In the genomic region with DNA sequence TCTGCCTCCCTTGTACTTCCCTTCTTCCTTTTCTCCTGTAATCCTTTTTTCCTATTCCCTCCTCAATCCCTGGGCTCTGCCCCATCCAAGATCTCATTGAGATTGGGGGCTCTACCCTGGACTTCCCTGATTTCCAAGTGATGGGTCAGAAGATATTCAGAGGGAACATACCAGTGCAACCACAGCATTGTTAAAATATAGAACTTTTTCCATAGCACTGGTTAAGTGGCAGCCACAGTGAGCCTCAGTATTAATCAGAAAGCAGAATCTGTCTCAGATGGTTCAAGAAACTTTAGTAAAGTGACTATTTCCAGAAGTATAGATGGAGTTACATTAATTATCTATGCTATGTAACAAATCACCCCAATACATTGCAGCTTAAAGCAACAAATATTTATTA, we compare ENCODE assay signal across 21 cellular contexts. TPM values are rescaled to one million over a fixed set of nuclear protein-coding genes. Genes with fewer than 3 reads are reported as not detected.
DNase-seq lines count a peak whose midpoint lies in the region; ATAC-seq and TF ChIP-seq lines count a peak whose summit lies in the region.
"Had no signal": no experiment of that assay in that cellular context is flagged by ENCODE, and none has a peak within 500 bp of the region (broad histone marks: within the 10 kb centered on the region; RNA-seq: fewer than 3 reads in every experiment).

No MANE protein-coding gene starts in this region.

- H3K27me3 ChIP-seq in fibroblast of lung (ENCODE audit: control insufficient read depth, insufficient read depth, low read length): no peaks in the 10 kb centered on the region
- H3K27me3 ChIP-seq in thoracic aorta (replicated peaks; ENCODE audit: insufficient read depth): no peaks in the 10 kb centered on the region
- H3K27me3 ChIP-seq in endodermal cell (ENCODE audit: control insufficient read depth, insufficient read depth, low read length, poor library complexity, severe bottlenecking): no peaks in the 10 kb centered on the region
- H3K27me3 ChIP-seq: adrenal gland had no signal

- H3K9me3 ChIP-seq in fibroblast of lung (ENCODE audit: control insufficient read depth, insufficient read depth, low read depth, low read length) (no peaks in the 10 kb centered on the region), thoracic aorta (no peaks in the 10 kb centered on the region), endodermal cell (ENCODE audit: control insufficient read depth, low read length) (no peaks in the 10 kb centered on the region)
- H3K9me3 ChIP-seq: adrenal gland, gastroesophageal sphincter had no signal

- no peaks in the 10 kb centered on the region for H3K36me3 ChIP-seq in fibroblast of lung (ENCODE audit: control insufficient read depth, insufficient read depth, low read length)
- H3K36me3 ChIP-seq in thoracic aorta: no peaks in the 10 kb centered on the region
- no peaks in the 10 kb centered on the region for H3K36me3 ChIP-seq in endodermal cell (ENCODE audit: control insufficient read depth, insufficient read depth, low read length)
- H3K36me3 ChIP-seq: adrenal gland, gastroesophageal sphincter had no signal

- CTCF ChIA-PET in activated naive CD4-positive, alpha-beta T cell treated with anti-CD3 and anti-CD28 coated beads, Interleukin-2, amount 10 ng/mL, durations not matched to agents 7 days and 5 days (lab: Charles Lee): interaction anchor here (1.4 kb wide), 1 partner anchor 183 kb away, joined by 3 read pairs; no protein-coding TSS in a partner anchor
- CTCF ChIA-PET in T-cell (lab: Charles Lee): no interaction called here

- H2AFZ ChIP-seq in fibroblast of lung (ENCODE audit: low read length): no peak overlapping the region

- TF ChIP-seq CTCF in fibroblast of lung (conservative IDR thresholded peaks at IDR 0.05 in 1 of 2, IDR thresholded peaks at IDR 0.05 in 1 of 2; ENCODE audit: low read depth in 1 of 2, low read length in 2 of 2): no peak
- TF ChIP-seq CTCF in thoracic aorta (IDR thresholded peaks at IDR 0.05): no peak
- no peak for TF ChIP-seq CTCF in endodermal cell (conservative IDR thresholded peaks at IDR 0.05)

- no peak overlapping the region for H3K9ac ChIP-seq in fibroblast of lung (ENCODE audit: insufficient read depth, low read length)
- no peak overlapping the region for H3K9ac ChIP-seq in endodermal cell (ENCODE audit: extremely low read depth, low read length, poor library complexity, severe bottlenecking)

- H3K4me1 ChIP-seq in fibroblast of lung (ENCODE audit: control insufficient read depth, extremely low read depth, insufficient read depth, low read length): peaks cover 12% of the 10 kb centered on the region
- H3K4me1 ChIP-seq in thoracic aorta (ENCODE audit: control insufficient read depth in 1 of 2, low read depth in 2 of 2): peaks cover 9 to 22% of the 10 kb centered on the region in 2 donors
- H3K4me1 ChIP-seq in endodermal cell (ENCODE audit: control insufficient read depth, insufficient read depth, low read length): no peaks in the 10 kb centered on the region
- H3K4me1 ChIP-seq: adrenal gland had no signal

- DNase-seq in activated naive CD4-positive, alpha-beta T cell treated with anti-CD3 and anti-CD28 coated beads, Interleukin-2, amount 10 ng/mL, durations not matched to agents 7 days and 5 days: no peak
- DNase-seq in T-cell (no peak), fibroblast of lung (ENCODE audit: low read depth in 2 of 2) (peak in 1 of 2 donors; percentile 24), thoracic aorta (ENCODE audit: low spot score) (no peak), endodermal cell (no peak)
- DNase-seq: activated CD8-positive, alpha-beta memory T cell treated with anti-CD3 and anti-CD28 coated beads, Interleukin-2, amount 50 U/mL, for 4 hours; naive B cell; NCI-H1436 treated with DMSO at 0.1 percent for 48 hours; NCI-H345; stimulated activated CD4-positive, alpha-beta T cell treated with anti-CD3 and anti-CD28 coated beads, Interleukin-12 subunit alpha, Interleukin-12 subunit beta, amount 100 ng/mL, for 4 hours; stimulated activated naive B cell treated with anti-CD40 and anti-IgM and Interleukin-4, amounts not matched to agents 10 μg/mL and 1 μg/mL and 100 μg/mL, for 72 hours; T-helper 17 cell had no signal

- H3K79me2 ChIP-seq in fibroblast of lung (ENCODE audit: control insufficient read depth, insufficient read depth, low read length): no peaks in the 10 kb centered on the region

- ATAC-seq in T-cell (replicated peaks in 1 of 4) (no peak), thoracic aorta (ENCODE audit: insufficient number of reproducible peaks, low FRiP score, low read depth) (no peak), GM21515 (IDR thresholded peaks at IDR 0.05; ENCODE audit: unreplicated experiment) (no peak), HG02798 (IDR thresholded peaks at IDR 0.05; ENCODE audit: poor library complexity, unreplicated experiment) (no peak)
- ATAC-seq: T-helper 17 cell had no signal

- no peaks in the 10 kb centered on the region for H3K9me3 Mint-ChIP-seq in activated naive CD4-positive, alpha-beta T cell treated with anti-CD3 and anti-CD28 coated beads, Interleukin-2, amount 50 U/mL, for 24 hours
- H3K9me3 Mint-ChIP-seq in activated naive CD4-positive, alpha-beta T cell treated with anti-CD3 and anti-CD28 coated beads, Interleukin-2, amount 10 ng/mL, durations not matched to agents 7 days and 5 days: no peaks in the 10 kb centered on the region
- no peaks in the 10 kb centered on the region for H3K9me3 Mint-ChIP-seq in T-cell
- no peaks in the 10 kb centered on the region for H3K9me3 Mint-ChIP-seq in endodermal cell
- H3K9me3 Mint-ChIP-seq: stimulated activated naive B cell treated with anti-CD40 and anti-IgM and Interleukin-4, amounts not matched to agents 10 μg/mL and 1 μg/mL and 100 μg/mL, for 72 hours had no signal

- H3K4me1 Mint-ChIP-seq in activated naive CD4-positive, alpha-beta T cell treated with anti-CD3 and anti-CD28 coated beads, Interleukin-2, amount 50 U/mL, for 24 hours: peaks cover 4% of the 10 kb centered on the region
- H3K4me1 Mint-ChIP-seq in activated naive CD4-positive, alpha-beta T cell treated with anti-CD3 and anti-CD28 coated beads, Interleukin-2, amount 10 ng/mL, durations not matched to agents 7 days and 5 days: peaks cover 12% of the 10 kb centered on the region
- peaks cover 12 to 17% (median 14%) of the 10 kb centered on the region in 3 donors for H3K4me1 Mint-ChIP-seq in T-cell
- peaks cover 8% of the 10 kb centered on the region for H3K4me1 Mint-ChIP-seq in endodermal cell
- H3K4me1 Mint-ChIP-seq: naive B cell had no signal

- no peak overlapping the region for H3K4me3 Mint-ChIP-seq in activated naive CD4-positive, alpha-beta T cell treated with anti-CD3 and anti-CD28 coated beads, Interleukin-2, amount 50 U/mL, for 24 hours
- no peak overlapping the region for H3K4me3 Mint-ChIP-seq in activated naive CD4-positive, alpha-beta T cell treated with anti-CD3 and anti-CD28 coated beads, Interleukin-2, amount 10 ng/mL, durations not matched to agents 7 days and 5 days
- H3K4me3 Mint-ChIP-seq in T-cell (no peak overlapping the region), endodermal cell (no peak overlapping the region)
- H3K4me3 Mint-ChIP-seq: naive B cell; stimulated activated naive B cell treated with anti-CD40 and anti-IgM and Interleukin-4, amounts not matched to agents 10 μg/mL and 1 μg/mL and 100 μg/mL, for 72 hours; T-helper 17 cell had no signal

- peak overlapping the region; percentile 15 for H3K27ac Mint-ChIP-seq in activated naive CD4-positive, alpha-beta T cell treated with anti-CD3 and anti-CD28 coated beads, Interleukin-2, amount 50 U/mL, for 24 hours
- H3K27ac Mint-ChIP-seq in activated naive CD4-positive, alpha-beta T cell treated with anti-CD3 and anti-CD28 coated beads, Interleukin-2, amount 10 ng/mL, durations not matched to agents 7 days and 5 days: no peak overlapping the region
- peak overlapping the region; percentile 85 to 88 for H3K27ac Mint-ChIP-seq in T-cell
- no peak overlapping the region for H3K27ac Mint-ChIP-seq in endodermal cell
- H3K27ac Mint-ChIP-seq: naive B cell; progenitor cell of endocrine pancreas; stimulated activated naive B cell treated with anti-CD40 and anti-IgM and Interleukin-4, amounts not matched to agents 10 μg/mL and 1 μg/mL and 100 μg/mL, for 72 hours; T-helper 17 cell had no signal

- H4K20me1 ChIP-seq in fibroblast of lung (ENCODE audit: control insufficient read depth, extremely low read depth, insufficient read depth, low read length): no peaks in the 10 kb centered on the region

- peak overlapping the region; percentile 9 for H3K4me2 ChIP-seq in fibroblast of lung (ENCODE audit: extremely low read depth, insufficient read depth, low read length)

- POLR2A ChIA-PET in T-cell (lab: Charles Lee): no interaction called here

- no peak overlapping the region for H3K4me3 ChIP-seq in fibroblast of lung (replicated peaks in 1 of 4; ENCODE audit: control extremely low read depth in 1 of 4, insufficient read depth in 1 of 4, low read depth in 3 of 4, low read length in 4 of 4)
- H3K4me3 ChIP-seq in thoracic aorta: no peak overlapping the region
- no peak overlapping the region for H3K4me3 ChIP-seq in endodermal cell (ENCODE audit: low read length)
- H3K4me3 ChIP-seq: adrenal gland, gastroesophageal sphincter had no signal

- H3K27me3 Mint-ChIP-seq in activated naive CD4-positive, alpha-beta T cell treated with anti-CD3 and anti-CD28 coated beads, Interleukin-2, amount 50 U/mL, for 24 hours: peaks cover 1% of the 10 kb centered on the region
- peaks cover 13% of the 10 kb centered on the region for H3K27me3 Mint-ChIP-seq in activated naive CD4-positive, alpha-beta T cell treated with anti-CD3 and anti-CD28 coated beads, Interleukin-2, amount 10 ng/mL, durations not matched to agents 7 days and 5 days
- H3K27me3 Mint-ChIP-seq in T-cell: peaks cover 0 to 4% of the 10 kb centered on the region in 2 donors
- H3K27me3 Mint-ChIP-seq in endodermal cell (ENCODE audit: insufficient read depth): peaks cover 13% of the 10 kb centered on the region

- H3K27ac ChIP-seq in fibroblast of lung (ENCODE audit: insufficient read depth, low read length): peak overlapping the region; percentile 65
- peak overlapping the region; percentile 52 to 66 for H3K27ac ChIP-seq in thoracic aorta
- no peak overlapping the region for H3K27ac ChIP-seq in endodermal cell (ENCODE audit: low read depth, low read length)
- H3K27ac ChIP-seq: adrenal gland had no signal

- no peaks in the 10 kb centered on the region for H3K36me3 Mint-ChIP-seq in activated naive CD4-positive, alpha-beta T cell treated with anti-CD3 and anti-CD28 coated beads, Interleukin-2, amount 50 U/mL, for 24 hours
- H3K36me3 Mint-ChIP-seq in activated naive CD4-positive, alpha-beta T cell treated with anti-CD3 and anti-CD28 coated beads, Interleukin-2, amount 10 ng/mL, durations not matched to agents 7 days and 5 days: no peaks in the 10 kb centered on the region
- H3K36me3 Mint-ChIP-seq in T-cell (no peaks in the 10 kb centered on the region), endodermal cell (ENCODE audit: low read depth) (no peaks in the 10 kb centered on the region)
- H3K36me3 Mint-ChIP-seq: naive B cell; stimulated activated naive B cell treated with anti-CD40 and anti-IgM and Interleukin-4, amounts not matched to agents 10 μg/mL and 1 μg/mL and 100 μg/mL, for 72 hours had no signal

RNA-seq across cellular contexts. Expression of gene SCN10A, which starts 18.7 kb away (rescaled TPM):
- total RNA-seq in T-cell (not detected), fibroblast of lung (not detected in 2 replicates), thoracic aorta (not detected), endodermal cell (not detected)
- not detected in 2 replicates for polyA plus RNA-seq in fibroblast of lung
- not detected in 2 replicates for polyA plus RNA-seq in fibroblast of lung (2012)
- not detected in 2 replicates for polyA minus RNA-seq in fibroblast of lung (ENCODE audit: low replicate concordance)
- polyA plus RNA-seq in endodermal cell (2013, experiment 1 of 2): not detected
- polyA plus RNA-seq in endodermal cell (2013, experiment 2 of 2): not detected
- total RNA-seq: adrenal gland, H4, lower leg skin, progenitor cell of endocrine pancreas, T-helper 17 cell, urinary bladder had no signal
- polyA plus RNA-seq: adrenal gland, urinary bladder had no signal

Comparison
In these comparisons a context has a peak if more than half of its experiments do, and no peak if none do; other contexts are left out.
1. H3K27ac Mint-ChIP-seq: peak in activated naive CD4-positive, alpha-beta T cell treated with anti-CD3 and anti-CD28 coated beads, Interleukin-2, amount 50 U/mL, for 24 hours (single experiment) and T-cell (2 of 2); none in activated naive CD4-positive, alpha-beta T cell treated with anti-CD3 and anti-CD28 coated beads, Interleukin-2, amount 10 ng/mL, durations not matched to agents 7 days and 5 days (single experiment) and endodermal cell (single experiment).